Comparison of ENCODE assay signal across 8 cellular contexts in the genomic region with DNA sequence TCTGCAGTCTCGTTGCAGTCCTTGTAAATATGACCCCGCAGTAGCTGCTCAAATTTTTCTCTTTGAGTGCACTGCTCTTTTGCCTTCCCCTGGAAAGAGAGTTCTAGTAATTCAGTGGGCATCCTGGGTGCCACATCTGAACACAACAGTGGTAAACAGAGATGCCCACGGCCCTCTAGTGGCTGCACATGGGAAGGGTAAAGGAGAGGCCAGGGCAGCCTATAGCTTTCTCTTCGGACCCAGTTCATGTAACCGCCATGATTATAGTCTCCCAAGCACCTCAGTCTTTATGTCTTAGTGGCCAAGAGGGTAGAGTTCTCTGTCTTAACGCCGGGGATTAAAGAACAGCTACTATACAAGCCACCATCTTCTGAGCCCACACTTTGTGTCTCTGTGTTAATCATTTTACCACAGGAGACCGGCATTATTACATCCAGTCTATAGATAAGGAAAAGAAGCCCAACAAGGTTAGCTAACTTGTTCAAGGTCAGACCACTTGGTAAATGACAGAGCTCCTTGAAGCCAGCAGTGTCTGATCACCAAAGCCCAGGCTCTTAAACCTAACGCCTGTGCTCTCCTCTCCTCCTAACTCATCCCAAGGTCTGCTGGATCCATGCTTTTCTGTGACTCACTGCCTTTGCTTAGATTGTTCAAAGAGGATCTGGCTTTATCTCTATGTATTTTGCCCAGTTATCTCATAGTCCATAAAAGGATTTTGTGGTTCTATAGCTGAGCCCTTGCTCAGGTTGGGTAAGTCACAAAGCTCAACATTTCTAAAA.
DNase-seq lines count a peak whose midpoint lies in the region; ATAC-seq and TF ChIP-seq lines count a peak whose summit lies in the region.

No MANE protein-coding gene starts in this region.

- H3K27me3 ChIP-seq in body of pancreas, result no peaks in the 10 kb centered on the region
- H3K27me3 ChIP-seq in liver (ENCODE audit: control insufficient read depth in 4 of 4, insufficient read depth in 4 of 4, low read length in 3 of 4), result no peaks in the 10 kb centered on the region
- H3K27me3 ChIP-seq in thoracic aorta (replicated peaks; ENCODE audit: insufficient read depth), result no peaks in the 10 kb centered on the region

- ATAC-seq in GM21367 (IDR thresholded peaks at IDR 0.05; ENCODE audit: unreplicated experiment), result peak; percentile 96
- no peak for ATAC-seq in body of pancreas
- ATAC-seq in thoracic aorta (ENCODE audit: insufficient number of reproducible peaks, low FRiP score, low read depth), result no peak

- H3K9ac ChIP-seq in liver (ENCODE audit: low read depth in 1 of 2, low read length in 2 of 2), result no peak overlapping the region

- H3K4me1 ChIP-seq in body of pancreas, result no peaks in the 10 kb centered on the region
- H3K4me1 ChIP-seq in liver (ENCODE audit: control insufficient read depth in 4 of 4, insufficient read depth in 4 of 4, low read length in 3 of 4), result peaks cover 0 to 12% (median 5%) of the 10 kb centered on the region in 4 donors
- no peaks in the 10 kb centered on the region for H3K4me1 ChIP-seq in thoracic aorta (ENCODE audit: control insufficient read depth in 1 of 2, low read depth in 2 of 2)

- H3K27ac ChIP-seq in body of pancreas (no peak overlapping the region), liver (ENCODE audit: low read depth in 1 of 2, low read length in 2 of 2) (no peak overlapping the region), thoracic aorta (no peak overlapping the region)

- H3K9me3 ChIP-seq in body of pancreas (no peaks in the 10 kb centered on the region), liver (ENCODE audit: control insufficient read depth in 4 of 4, low read length in 3 of 4) (no peaks in the 10 kb centered on the region), thoracic aorta (no peaks in the 10 kb centered on the region)

- H3K36me3 ChIP-seq in body of pancreas (replicated peaks in 1 of 2; ENCODE audit: insufficient read depth in 1 of 2, low read depth in 2 of 2), result no peaks in the 10 kb centered on the region
- H3K36me3 ChIP-seq in liver (ENCODE audit: control insufficient read depth in 4 of 4, insufficient read depth in 3 of 4, low read depth in 1 of 4, low read length in 3 of 4), result peaks cover 0 to 11% (median 6%) of the 10 kb centered on the region in 4 donors
- no peaks in the 10 kb centered on the region for H3K36me3 ChIP-seq in thoracic aorta

- WGBS in body of pancreas, 2 donors, result 53 to 63% methylated on average over 9 of the region's 9 CpGs
- WGBS in liver, result 59% methylated on average over 9 of the region's 9 CpGs

- no peak for TF ChIP-seq POLR2A in body of pancreas (IDR thresholded peaks at IDR 0.05)

- H3K4me3 ChIP-seq in body of pancreas (no peak overlapping the region), liver (ENCODE audit: low read depth in 1 of 3, low read length in 3 of 3) (no peak overlapping the region), thoracic aorta (no peak overlapping the region)

- TF ChIP-seq CTCF in body of pancreas (IDR thresholded peaks at IDR 0.05), result peak in 6 of 7 experiments; percentile 32 to 52 (median 44)
- TF ChIP-seq CTCF in liver (IDR thresholded peaks at IDR 0.05; ENCODE audit: low read depth, low read length, missing input control), result peak; percentile 76
- peak; percentile 32 for TF ChIP-seq CTCF in thoracic aorta (IDR thresholded peaks at IDR 0.05)

- peak; percentile 87 to 90 for TF ChIP-seq RAD21 in liver (IDR thresholded peaks at IDR 0.05)

- DNase-seq in DMS53 treated with DMSO at 0.1 percent for 48 hours (lab: John Stamatoyannopoulos, UW; ENCODE audit: unreplicated experiment), result peak; percentile 45
- peak; percentile 37 for DNase-seq in HT1080 (ENCODE audit: low read depth)
- DNase-seq in SK-N-DZ (ENCODE audit: low spot score), result peak; percentile 15
- DNase-seq in body of pancreas, result peak in 3 of 4 donors; percentile 26 to 51 (median 27)
- no peak for DNase-seq in thoracic aorta (ENCODE audit: low spot score)
- DNase-seq in DMS79 (lab: John Stamatoyannopoulos, UW), result no peak

- intact Hi-C loops in body of pancreas (cut with DNase I), result no loop called here

TF ChIP-seq in liver, 16 proteins besides CTCF, POLR2A, EP300 and RAD21:
- TF ChIP-seq FOXA1 (IDR thresholded peaks at IDR 0.05), result no peak
- no peak for TF ChIP-seq RXRA (IDR thresholded peaks at IDR 0.05)
- TF ChIP-seq YY1 (IDR thresholded peaks at IDR 0.05), result no peak
- no peak for TF ChIP-seq TAF1 (conservative IDR thresholded peaks at IDR 0.05)
- TF ChIP-seq, protein P1, sequence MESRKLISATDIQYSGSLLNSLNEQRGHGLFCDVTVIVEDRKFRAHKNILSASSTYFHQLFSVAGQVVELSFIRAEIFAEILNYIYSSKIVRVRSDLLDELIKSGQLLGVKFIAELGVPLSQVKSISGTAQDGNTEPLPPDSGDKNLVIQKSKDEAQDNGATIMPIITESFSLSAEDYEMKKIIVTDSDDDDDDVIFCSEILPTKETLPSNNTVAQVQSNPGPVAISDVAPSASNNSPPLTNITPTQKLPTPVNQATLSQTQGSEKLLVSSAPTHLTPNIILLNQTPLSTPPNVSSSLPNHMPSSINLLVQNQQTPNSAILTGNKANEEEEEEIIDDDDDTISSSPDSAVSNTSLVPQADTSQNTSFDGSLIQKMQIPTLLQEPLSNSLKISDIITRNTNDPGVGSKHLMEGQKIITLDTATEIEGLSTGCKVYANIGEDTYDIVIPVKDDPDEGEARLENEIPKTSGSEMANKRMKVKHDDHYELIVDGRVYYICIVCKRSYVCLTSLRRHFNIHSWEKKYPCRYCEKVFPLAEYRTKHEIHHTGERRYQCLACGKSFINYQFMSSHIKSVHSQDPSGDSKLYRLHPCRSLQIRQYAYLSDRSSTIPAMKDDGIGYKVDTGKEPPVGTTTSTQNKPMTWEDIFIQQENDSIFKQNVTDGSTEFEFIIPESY (IDR thresholded peaks at IDR 0.05), result no peak
- no peak for TF ChIP-seq GABPA (IDR thresholded peaks at IDR 0.05 in 1 of 2, conservative IDR thresholded peaks at IDR 0.05 in 1 of 2)

Comparison
In these comparisons a context has a peak if more than half of its experiments do, and no peak if none do; other contexts are left out.
1. DNase-seq: peak in DMS53 treated with DMSO at 0.1 percent for 48 hours (single experiment), HT1080 (single experiment), SK-N-DZ (single experiment) and body of pancreas (3 of 4); none in thoracic aorta (single experiment) and DMS79 (single experiment).
2. Peak in every context shown above with its lines, with median percentiles within 50 percentile points of each other: CTCF ChIP-seq.